Comparison of ENCODE assay signal across 8 cellular contexts in the genomic region with DNA sequence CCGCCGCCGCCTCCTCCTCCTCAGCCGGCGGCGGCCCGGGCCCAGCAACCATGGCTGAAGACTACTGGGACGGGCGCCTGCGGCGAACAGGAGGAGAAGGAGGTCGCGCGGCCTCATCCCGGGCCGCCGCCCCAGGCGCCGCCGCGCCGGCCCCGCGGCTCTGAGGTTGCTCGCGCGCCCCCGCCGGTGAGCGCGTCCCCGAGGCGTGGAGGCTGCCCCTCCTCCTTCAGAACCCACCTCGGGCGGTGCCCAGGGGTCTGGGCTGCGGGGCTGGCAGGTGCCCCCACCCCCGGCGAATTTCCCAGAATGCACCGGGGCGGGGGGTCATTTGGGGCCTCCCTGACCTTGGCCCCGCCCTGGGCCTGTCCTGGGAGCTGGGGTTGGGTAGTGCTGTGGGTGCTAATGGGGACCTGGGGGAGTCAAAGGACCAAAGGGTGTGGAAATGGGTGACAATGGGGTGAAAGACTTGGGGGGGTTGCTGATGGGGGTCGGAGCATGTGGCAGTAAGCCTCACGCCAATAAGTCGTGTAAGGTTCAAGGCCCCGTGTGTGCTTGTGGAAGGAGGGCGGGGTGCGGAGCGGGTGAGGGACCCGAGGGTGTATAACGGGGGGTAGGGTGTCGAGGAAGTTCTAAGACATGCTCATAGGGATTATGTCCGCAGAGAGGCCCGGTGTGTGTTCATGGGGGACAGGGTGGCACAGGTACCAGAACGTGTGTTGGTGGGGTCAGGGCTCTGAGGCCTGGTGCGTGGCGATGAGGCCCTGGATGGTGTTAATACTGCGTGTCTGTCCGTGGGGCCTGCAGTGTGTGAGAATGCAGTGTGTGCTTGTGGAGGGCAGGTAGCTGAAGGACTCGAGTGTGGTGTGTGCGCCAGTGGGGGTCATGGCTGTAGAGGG. TPM values are rescaled to one million over a fixed set of nuclear protein-coding genes. Genes with fewer than 3 reads are reported as not detected.
A peak's percentile ranks its signal among the peaks of the same experiment; 100 is the strongest.
DNase-seq lines count a peak whose midpoint lies in the region; ATAC-seq and TF ChIP-seq lines count a peak whose summit lies in the region.

No MANE protein-coding gene starts in this region.

- ATAC-seq in SK-N-SH treated with all-trans-retinoic acid at 6 μM for 48 hours, result no peak
- no peak for ATAC-seq in GM21619 (IDR thresholded peaks at IDR 0.05; ENCODE audit: unreplicated experiment)

- H3K36me3 ChIP-seq in iPS-20b (ENCODE audit: insufficient read depth, low read depth, low read length), result peaks cover 47% of the 10 kb centered on the region

- peak overlapping the region; percentile 76 for H3K27ac ChIP-seq in iPS-20b (ENCODE audit: low read length)

- H3K4me3 ChIP-seq in iPS-20b (ENCODE audit: low read length), result peak overlapping the region; percentile 93

- H3K4me1 ChIP-seq in iPS-20b (ENCODE audit: insufficient read depth, low read length), result no peaks in the 10 kb centered on the region; the same call in 1 of the 2 replicates

- no peaks in the 10 kb centered on the region for H3K27me3 ChIP-seq in iPS-20b (ENCODE audit: insufficient read depth, low read length)

- DNase-seq in NCI-H345 (lab: John Stamatoyannopoulos, UW), result peak; percentile 23
- no peak for DNase-seq in NCI-H345 treated with DMSO at 0.1 percent for 48 hours (lab: John Stamatoyannopoulos, UW; ENCODE audit: unreplicated experiment)
- DNase-seq in astrocyte of the hippocampus (ENCODE audit: low read depth, low spot score), result peak; percentile 54
- DNase-seq in stimulated activated CD4-positive, alpha-beta T cell treated with anti-CD3 and anti-CD28 coated beads, Interleukin-15, amount 100 ng/mL, for 24 hours, result peak; percentile 62
- DNase-seq in occipital lobe (lab: John Stamatoyannopoulos, UW), result no peak

- peak overlapping the region; percentile 97; the same call in 1 of the 2 replicates for H3K9ac ChIP-seq in iPS-20b (ENCODE audit: low read depth, low read length)

- no peaks in the 10 kb centered on the region for H3K9me3 ChIP-seq in iPS-20b (ENCODE audit: insufficient read depth, low read depth, low read length)

TF ChIP-seq in SK-N-SH treated with all-trans-retinoic acid at 6 μM for 48 hours, 23 proteins besides CTCF, POLR2A, EP300 and RAD21:
- peak; percentile 64; the same call in 1 of the 2 replicates for TF ChIP-seq PATZ1 (CRISPR knock-in tag; IDR thresholded peaks at IDR 0.05; ENCODE audit: borderline replicate concordance)
- no peak for TF ChIP-seq GLIS3 (CRISPR knock-in tag; IDR thresholded peaks at IDR 0.05)

RNA-seq across cellular contexts. Expression of gene CDK16, which starts 0.7 kb away (rescaled TPM):
- total RNA-seq in occipital lobe, result 63.5 TPM

RNA-seq across cellular contexts. Expression of gene USP11, which starts 13.6 kb away (rescaled TPM):
- total RNA-seq in occipital lobe, result 131 TPM

RNA-seq across cellular contexts. Expression of gene UBA1, which starts 25.5 kb away (rescaled TPM):
- 127 TPM for total RNA-seq in occipital lobe

Comparison
In these comparisons a context has a peak if more than half of its experiments do, and no peak if none do; other contexts are left out.
1. DNase-seq: peak in NCI-H345 (single experiment), astrocyte of the hippocampus (single experiment) and stimulated activated CD4-positive, alpha-beta T cell treated with anti-CD3 and anti-CD28 coated beads, Interleukin-15, amount 100 ng/mL, for 24 hours (single experiment); none in NCI-H345 treated with DMSO at 0.1 percent for 48 hours (single experiment) and occipital lobe (single experiment).